ENCODE assay signal across 22 cellular contexts in genomic region chr10:15742831-15743230, GRCh38. TPM values are rescaled to one million over a fixed set of nuclear protein-coding genes. Genes with fewer than 3 reads are reported as not detected.
DNase-seq lines count a peak whose midpoint lies in the region; ATAC-seq and TF ChIP-seq lines count a peak whose summit lies in the region.
"Had no signal": no experiment of that assay in that cellular context is flagged by ENCODE, and none has a peak within 500 bp of the region (broad histone marks: within the 10 kb centered on the region; RNA-seq: fewer than 3 reads in every experiment).

No MANE protein-coding gene starts in this region.

- no peaks in the 10 kb centered on the region for H3K36me3 ChIP-seq in kidney epithelial cell (ENCODE audit: control insufficient read depth, insufficient read depth, low read length)
- H3K36me3 ChIP-seq: BLaER1 treated with 17β-estradiol and CSF1 and Interleukin-3, amounts not matched to agents 10 nM and 100 nM; MG63; Peyer's patch had no signal

- TF ChIP-seq CTCF in astrocyte of the spinal cord (IDR thresholded peaks at IDR 0.05; ENCODE audit: low read depth, low read length) (no peak), kidney epithelial cell (IDR thresholded peaks at IDR 0.05; ENCODE audit: insufficient read depth, low read length, poor library complexity, severe bottlenecking) (no peak)

- in situ Hi-C loops in astrocyte of the spinal cord (cut with HindIII; ENCODE audit: low sequenced_read_pairs), result no loop called here

- no peaks in the 10 kb centered on the region for H3K27me3 ChIP-seq in kidney epithelial cell (ENCODE audit: control insufficient read depth, insufficient read depth, low read length)
- H3K27me3 ChIP-seq: BLaER1 treated with 17β-estradiol and CSF1 and Interleukin-3, amounts not matched to agents 10 nM and 100 nM; MG63; Peyer's patch had no signal

- no peak for ATAC-seq in HG03095 (IDR thresholded peaks at IDR 0.05; ENCODE audit: unreplicated experiment)
- ATAC-seq: Right ventricle myocardium inferior had no signal

- DNase-seq in Daoy (ENCODE audit: low read depth) (peak; percentile 52), RPMI7951 (ENCODE audit: low read depth) (peak; percentile 72), astrocyte of the spinal cord (ENCODE audit: low read depth, low spot score) (peak; percentile 53), kidney epithelial cell (ENCODE audit: low read depth) (peak; percentile 10), NCI-H2196 treated with DMSO at 0.1 percent for 48 hours (lab: John Stamatoyannopoulos, UW; ENCODE audit: unreplicated experiment) (no peak), SW480 (ENCODE audit: low spot score) (no peak), DMS153 treated with DMSO at 0.1 percent for 48 hours (lab: John Stamatoyannopoulos, UW; ENCODE audit: unreplicated experiment) (no peak)
- DNase-seq: 8988T; Caco-2; CD4-positive, alpha-beta memory T cell; Karpas-422; MG63; NCI-H1417; NCI-H187; NCI-H226; NCI-H510A treated with DMSO at 0.1 percent for 48 hours; NCI-H748 treated with DMSO at 0.1 percent for 48 hours; NK-92 treated with Interleukin-12 subunit alpha and Interleukin-12 subunit beta, amount 100 ng/mL, for 24 hours; Peyer's patch had no signal

- no peak overlapping the region for H3K4me3 ChIP-seq in astrocyte of the spinal cord (ENCODE audit: low read depth, low read length)
- H3K4me3 ChIP-seq in kidney epithelial cell (ENCODE audit: low read depth, low read length), result no peak overlapping the region
- H3K4me3 ChIP-seq: BLaER1 treated with 17β-estradiol and CSF1 and Interleukin-3, amounts not matched to agents 10 nM and 100 nM; MG63; Peyer's patch had no signal

RNA-seq across cellular contexts. Expression of gene ITGA8, which starts 23.1 kb away (rescaled TPM):
- 0.06 TPM in 1 of 2 replicates, not detected in the other for total RNA-seq in Daoy (2014; rRNA removed; shearing (Covaris generic))
- 6.7 and 7.6 TPM in 2 replicates for total RNA-seq in RPMI7951 (2014; rRNA removed; shearing (Covaris generic))
- 0.13 and 0.14 TPM in 2 replicates for total RNA-seq in kidney epithelial cell
- total RNA-seq: Caco-2; CD4-positive, alpha-beta memory T cell had no signal

Comparison
In these comparisons a context has a peak if more than half of its experiments do, and no peak if none do; other contexts are left out.
1. DNase-seq: peak in Daoy (single experiment), RPMI7951 (single experiment), astrocyte of the spinal cord (single experiment) and kidney epithelial cell (single experiment); none in NCI-H2196 treated with DMSO at 0.1 percent for 48 hours (single experiment), SW480 (single experiment) and DMS153 treated with DMSO at 0.1 percent for 48 hours (single experiment).